In the genomic region with DNA sequence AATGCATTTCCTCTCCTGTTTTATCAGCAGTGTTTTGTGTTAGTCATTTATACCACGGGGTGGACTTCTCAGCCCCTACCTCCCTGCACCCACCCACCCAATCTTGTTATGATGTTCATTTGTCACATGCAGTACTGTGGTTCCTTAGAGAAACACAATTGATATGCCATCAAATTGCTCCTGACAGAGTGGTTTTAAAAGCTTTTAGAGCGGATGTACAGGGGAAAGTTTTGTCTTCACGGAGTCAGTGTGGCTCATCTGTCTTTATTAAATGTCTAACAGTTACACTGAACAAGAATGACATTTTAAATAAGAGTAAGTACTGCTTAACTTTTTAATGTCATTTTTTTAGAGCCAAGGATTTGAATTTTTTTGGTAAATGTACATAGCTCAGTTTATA, we compare ENCODE assay signal across 2 cellular contexts.
TF ChIP-seq lines count a peak whose summit lies in the region.

No MANE protein-coding gene starts in this region.

TF ChIP-seq in K562, 482 proteins besides CTCF, POLR2A, EP300 and RAD21 (continued from another document):
- no peak for TF ChIP-seq MEIS2 (IDR thresholded peaks at IDR 0.05; ENCODE audit: partially characterized antibody)

TF ChIP-seq in neural cell, 6 proteins besides CTCF, POLR2A, EP300 and RAD21 (continued from another document):
- TF ChIP-seq, protein P1, sequence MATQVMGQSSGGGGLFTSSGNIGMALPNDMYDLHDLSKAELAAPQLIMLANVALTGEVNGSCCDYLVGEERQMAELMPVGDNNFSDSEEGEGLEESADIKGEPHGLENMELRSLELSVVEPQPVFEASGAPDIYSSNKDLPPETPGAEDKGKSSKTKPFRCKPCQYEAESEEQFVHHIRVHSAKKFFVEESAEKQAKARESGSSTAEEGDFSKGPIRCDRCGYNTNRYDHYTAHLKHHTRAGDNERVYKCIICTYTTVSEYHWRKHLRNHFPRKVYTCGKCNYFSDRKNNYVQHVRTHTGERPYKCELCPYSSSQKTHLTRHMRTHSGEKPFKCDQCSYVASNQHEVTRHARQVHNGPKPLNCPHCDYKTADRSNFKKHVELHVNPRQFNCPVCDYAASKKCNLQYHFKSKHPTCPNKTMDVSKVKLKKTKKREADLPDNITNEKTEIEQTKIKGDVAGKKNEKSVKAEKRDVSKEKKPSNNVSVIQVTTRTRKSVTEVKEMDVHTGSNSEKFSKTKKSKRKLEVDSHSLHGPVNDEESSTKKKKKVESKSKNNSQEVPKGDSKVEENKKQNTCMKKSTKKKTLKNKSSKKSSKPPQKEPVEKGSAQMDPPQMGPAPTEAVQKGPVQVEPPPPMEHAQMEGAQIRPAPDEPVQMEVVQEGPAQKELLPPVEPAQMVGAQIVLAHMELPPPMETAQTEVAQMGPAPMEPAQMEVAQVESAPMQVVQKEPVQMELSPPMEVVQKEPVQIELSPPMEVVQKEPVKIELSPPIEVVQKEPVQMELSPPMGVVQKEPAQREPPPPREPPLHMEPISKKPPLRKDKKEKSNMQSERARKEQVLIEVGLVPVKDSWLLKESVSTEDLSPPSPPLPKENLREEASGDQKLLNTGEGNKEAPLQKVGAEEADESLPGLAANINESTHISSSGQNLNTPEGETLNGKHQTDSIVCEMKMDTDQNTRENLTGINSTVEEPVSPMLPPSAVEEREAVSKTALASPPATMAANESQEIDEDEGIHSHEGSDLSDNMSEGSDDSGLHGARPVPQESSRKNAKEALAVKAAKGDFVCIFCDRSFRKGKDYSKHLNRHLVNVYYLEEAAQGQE (IDR thresholded peaks at IDR 0.05; ENCODE audit: borderline replicate concordance): no peak
- TF ChIP-seq TAF1 (IDR thresholded peaks at IDR 0.05; ENCODE audit: low read depth) (no peak), MXI1 (conservative IDR thresholded peaks at IDR 0.05; ENCODE audit: poor library complexity, severe bottlenecking) (no peak)
